In the genomic region with DNA sequence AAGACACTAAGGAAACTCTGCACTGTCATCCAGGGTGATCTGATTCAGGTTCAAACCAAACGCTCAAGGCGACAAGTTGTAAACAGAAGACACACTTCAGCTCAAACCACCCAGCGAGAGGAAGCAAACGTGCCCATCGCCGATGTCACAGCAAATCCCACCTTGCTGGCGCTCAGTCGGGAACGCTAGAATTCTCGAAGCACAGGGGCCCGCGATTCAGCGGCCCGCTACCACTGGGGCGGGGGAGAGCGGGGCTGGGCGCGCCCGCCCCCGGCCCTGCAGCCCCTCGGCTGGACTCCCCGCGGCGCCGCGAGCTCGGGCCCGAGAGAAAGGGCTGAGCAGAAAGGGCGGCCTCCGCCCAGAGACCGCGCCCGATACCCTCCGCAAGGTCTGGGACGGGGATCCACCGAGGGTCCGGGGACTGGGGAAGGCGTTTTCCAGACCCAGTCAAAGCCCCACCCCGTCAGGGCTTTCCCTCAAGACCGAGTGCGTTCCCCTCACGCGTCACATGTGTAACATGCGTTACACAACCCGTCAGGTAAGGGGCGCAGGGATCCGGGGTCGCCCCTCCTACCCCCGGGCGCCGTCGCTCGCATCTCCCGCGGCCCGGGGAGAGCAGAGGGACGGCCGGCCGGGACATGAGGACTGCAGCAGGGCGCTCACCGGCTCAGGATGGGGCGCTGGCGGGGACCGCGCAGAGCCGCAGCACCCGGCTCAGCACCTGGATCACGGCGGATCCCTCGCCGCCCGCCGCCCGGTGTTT, we compare ENCODE assay signal across 8 cellular contexts. TPM values are rescaled to one million over a fixed set of nuclear protein-coding genes. Genes with fewer than 3 reads are reported as not detected.
DNase-seq lines count a peak whose midpoint lies in the region; ATAC-seq and TF ChIP-seq lines count a peak whose summit lies in the region.

No MANE protein-coding gene starts in this region.

- no peaks in the 10 kb centered on the region for H3K36me3 Mint-ChIP-seq in activated naive CD4-positive, alpha-beta T cell treated with anti-CD3 and anti-CD28 coated beads for 36 hours (ENCODE audit: low read depth)

- ATAC-seq in GM18867 (IDR thresholded peaks at IDR 0.05; ENCODE audit: unreplicated experiment) (peak; percentile 47), HG03097 (IDR thresholded peaks at IDR 0.05; ENCODE audit: low FRiP score, unreplicated experiment) (peak; percentile 43), Panc1 (peak; percentile 72), Right ventricle myocardium superior (ENCODE audit: poor library complexity) (peak; percentile 47)

- in situ Hi-C loops in Panc1 (cut with HindIII; ENCODE audit: low pct_unique_long_range_greater_than_20kb, low sequenced_read_pairs) = no loop called here

- intact Hi-C loops in Panc1 (cut with micrococcal nuclease; ENCODE audit: unreplicated experiment) = no loop called here
- intact Hi-C loops in activated naive CD4-positive, alpha-beta T cell treated with anti-CD3 and anti-CD28 coated beads for 36 hours (cut with micrococcal nuclease) = no loop called here
- intact Hi-C loops in Right ventricle myocardium superior (cut with DNase I) = loop anchor here (5.0 kb wide), 1 partner anchor 66 kb away; no protein-coding TSS in a partner anchor
- intact Hi-C loops in posterior vena cava (cut with DNase I) = no loop called here
- intact Hi-C loops in vagina (cut with DNase I) = no loop called here

- H3K27ac ChIP-seq in Panc1 (ENCODE audit: low read length) = peak overlapping the region; percentile 58
- peak overlapping the region; percentile 69 for H3K27ac ChIP-seq in vagina

- H3K4me3 ChIP-seq in Panc1 (ENCODE audit: low read depth in 2 of 2, low read length in 2 of 2) (peak overlapping the region; percentile 80 to 88), vagina (peak overlapping the region; percentile 91 to 95)

- H3K9me3 ChIP-seq in Panc1 (ENCODE audit: control insufficient read depth, insufficient read depth, low read depth, low read length) = no peaks in the 10 kb centered on the region
- H3K9me3 ChIP-seq in vagina = no peaks in the 10 kb centered on the region

- BruUV-seq in Panc1 (replicated peaks; lab: Mats Ljungman, UMichigan) = no TSS peak

- H3K4me3 Mint-ChIP-seq in activated naive CD4-positive, alpha-beta T cell treated with anti-CD3 and anti-CD28 coated beads for 36 hours = peak overlapping the region; percentile 83

- no peak for TF ChIP-seq POLR2A in vagina (IDR thresholded peaks at IDR 0.05)

- POLR2A ChIA-PET in Panc1 (lab: Charles Lee) = no interaction called here

- H3K36me3 ChIP-seq in Panc1 (ENCODE audit: control insufficient read depth, insufficient read depth, low read length) = no peaks in the 10 kb centered on the region
- H3K36me3 ChIP-seq in vagina = no peaks in the 10 kb centered on the region

- H3K4me1 ChIP-seq in Panc1 (ENCODE audit: control insufficient read depth, insufficient read depth, low read length) = peaks cover 12% of the 10 kb centered on the region
- H3K4me1 ChIP-seq in vagina = peaks cover 21% of the 10 kb centered on the region

- peak overlapping the region; percentile 87 for H3K27ac Mint-ChIP-seq in activated naive CD4-positive, alpha-beta T cell treated with anti-CD3 and anti-CD28 coated beads for 36 hours

- H3K27me3 Mint-ChIP-seq in activated naive CD4-positive, alpha-beta T cell treated with anti-CD3 and anti-CD28 coated beads for 36 hours (ENCODE audit: low read depth) = peaks cover 6% of the 10 kb centered on the region

- no peak for TF ChIP-seq CTCF in Panc1 (IDR thresholded peaks at IDR 0.05)
- TF ChIP-seq CTCF in vagina (IDR thresholded peaks at IDR 0.05) = no peak

- no peaks in the 10 kb centered on the region for H3K27me3 ChIP-seq in Panc1 (ENCODE audit: control insufficient read depth, insufficient read depth, low read length)
- no peaks in the 10 kb centered on the region for H3K27me3 ChIP-seq in vagina

- DNase-seq in A172 (ENCODE audit: low spot score) = peak; percentile 22
- DNase-seq in Panc1 (ENCODE audit: low read depth, low spot score) = no peak
- DNase-seq in activated naive CD4-positive, alpha-beta T cell treated with anti-CD3 and anti-CD28 coated beads for 36 hours = peak; percentile 67
- peak; percentile 60 for DNase-seq in Right ventricle myocardium superior
- DNase-seq in posterior vena cava (ENCODE audit: low spot score) = peak; percentile 85
- DNase-seq in vagina (ENCODE audit: extremely low spot score in 2 of 2) = no peak

- CTCF ChIA-PET in Panc1 (lab: Charles Lee) = no interaction called here
- CTCF ChIA-PET in activated naive CD4-positive, alpha-beta T cell treated with anti-CD3 and anti-CD28 coated beads for 36 hours (lab: Charles Lee) = interaction anchor here (1.0 to 1.1 kb wide), 2 partner anchors 43 to 1447 kb away, joined by 3 read pairs; no protein-coding TSS in a partner anchor

- peaks cover 30% of the 10 kb centered on the region for H3K4me1 Mint-ChIP-seq in activated naive CD4-positive, alpha-beta T cell treated with anti-CD3 and anti-CD28 coated beads for 36 hours (ENCODE audit: low read depth)

- no peaks in the 10 kb centered on the region for H3K9me3 Mint-ChIP-seq in activated naive CD4-positive, alpha-beta T cell treated with anti-CD3 and anti-CD28 coated beads for 36 hours

RNA-seq across cellular contexts. Expression of gene AGTPBP1, which starts 0.5 kb away (rescaled TPM):
- total RNA-seq in A172 (2014; rRNA removed; shearing (Covaris generic)) = 6.4 and 9.8 TPM in 2 replicates
- total RNA-seq in Panc1 (2021; ENCODE audit: unreplicated experiment) = 11.6 TPM
- 3.0 TPM for polyA plus RNA-seq in Panc1 (2012; ENCODE audit: insufficient read length)
- total RNA-seq in activated naive CD4-positive, alpha-beta T cell treated with anti-CD3 and anti-CD28 coated beads for 36 hours = 10 to 100 TPM; 37.6 to 39.0 TPM
- total RNA-seq in Right ventricle myocardium superior = 78.3 TPM
- total RNA-seq in posterior vena cava = 10 to 100 TPM; 24.8 to 29.8 TPM
- 12.3 TPM for total RNA-seq in vagina

Comparison
In these comparisons a context has a peak if more than half of its experiments do, and no peak if none do; other contexts are left out.
1. DNase-seq: peak in A172 (single experiment), activated naive CD4-positive, alpha-beta T cell treated with anti-CD3 and anti-CD28 coated beads for 36 hours (single experiment), Right ventricle myocardium superior (single experiment) and posterior vena cava (single experiment); none in Panc1 (single experiment) and vagina (0 of 2).
2. Peak in every context shown above with its lines, with median percentiles within 50 percentile points of each other: ATAC-seq.